Comparison of ENCODE assay signal across 8 cellular contexts in genomic region chr13:51895906-51896888, GRCh38.
DNase-seq lines count a peak whose midpoint lies in the region; ATAC-seq and TF ChIP-seq lines count a peak whose summit lies in the region.

No MANE protein-coding gene starts in this region.

- DNase-seq in AG09319 (ENCODE audit: extremely low read depth, low read depth) = no peak
- DNase-seq in SHP77 treated with DMSO at 0.1 percent for 48 hours (lab: John Stamatoyannopoulos, UW) = peak; percentile 3
- DNase-seq in astrocyte of the spinal cord (ENCODE audit: low read depth, low spot score) = peak; percentile 62
- DNase-seq in iPS DF 19.7 (ENCODE audit: low read depth, low spot score) = peak; percentile 35
- DNase-seq in stimulated activated CD4-positive, alpha-beta T cell treated with anti-CD3 and anti-CD28 coated beads, Interleukin-12 subunit alpha, Interleukin-12 subunit beta, amount 100 ng/mL, for 48 hours (ENCODE audit: low read depth in 2 of 3, low spot score in 1 of 3) = peak; percentile 24 to 34 (median 25)
- no peak for DNase-seq in NCI-H2029 treated with DMSO at 0.1 percent for 48 hours (lab: John Stamatoyannopoulos, UW)

- in situ Hi-C loops in astrocyte of the spinal cord (cut with HindIII; ENCODE audit: low sequenced_read_pairs) = no loop called here

- TF ChIP-seq CTCF in AG09319 (IDR thresholded peaks at IDR 0.05; ENCODE audit: low read depth, low read length) (peak; percentile 71), GM12875 (IDR thresholded peaks at IDR 0.05; ENCODE audit: borderline replicate concordance, insufficient read depth, low read depth, low read length) (peak; percentile 69), astrocyte of the spinal cord (IDR thresholded peaks at IDR 0.05; ENCODE audit: low read depth, low read length) (peak; percentile 89)

- peak; percentile 83 for ATAC-seq in HG03432 (IDR thresholded peaks at IDR 0.05; ENCODE audit: unreplicated experiment)

- H3K4me3 ChIP-seq in GM12875 (ENCODE audit: low read depth, low read length) (no peak overlapping the region), astrocyte of the spinal cord (ENCODE audit: low read depth, low read length) (no peak overlapping the region)

Comparison
In these comparisons a context has a peak if more than half of its experiments do, and no peak if none do; other contexts are left out.
1. DNase-seq: peak in SHP77 treated with DMSO at 0.1 percent for 48 hours (single experiment), astrocyte of the spinal cord (single experiment), iPS DF 19.7 (single experiment) and stimulated activated CD4-positive, alpha-beta T cell treated with anti-CD3 and anti-CD28 coated beads, Interleukin-12 subunit alpha, Interleukin-12 subunit beta, amount 100 ng/mL, for 48 hours (3 of 3); none in AG09319 (single experiment) and NCI-H2029 treated with DMSO at 0.1 percent for 48 hours (single experiment).
2. Peak in every context shown above with its lines, with median percentiles within 50 percentile points of each other: CTCF ChIP-seq.